Comparison of ENCODE assay signal across 8 cellular contexts in genomic region chr10:132352462-132353308, GRCh38. TPM values are rescaled to one million over a fixed set of nuclear protein-coding genes. Genes with fewer than 3 reads are reported as not detected.
DNase-seq lines count a peak whose midpoint lies in the region; ATAC-seq, FAIRE-seq and TF ChIP-seq lines count a peak whose summit lies in the region.
"Not testable (repeated sequence)": the region's sequence is repeated elsewhere in the genome, so short reads cannot be mapped to it uniquely, and the experiment has no call there.

No MANE protein-coding gene starts in this region.

- not testable (repeated sequence) for TF ChIP-seq POLR2A in A549 (IDR thresholded peaks at IDR 0.05; ENCODE audit: low read length); GM12892 (IDR thresholded peaks at IDR 0.05; ENCODE audit: low read depth, low read length); endothelial cell of umbilical vein (IDR thresholded peaks at IDR 0.05; ENCODE audit: low read depth, low read length); HepG2 (IDR thresholded peaks at IDR 0.05; ENCODE audit: insufficient read depth in 1 of 2, low read depth in 2 of 2, low read length in 2 of 2)

- H3K36me3 ChIP-seq in endothelial cell of umbilical vein (ENCODE audit: control insufficient read depth in 2 of 2, extremely low read depth in 1 of 2, insufficient read depth in 2 of 2, low read length in 2 of 2); HepG2 (replicated peaks in 1 of 2; ENCODE audit: control insufficient read depth in 1 of 2, insufficient read depth in 2 of 2, low read length in 2 of 2): not testable (repeated sequence)

- H4K20me1 ChIP-seq in endothelial cell of umbilical vein (replicated peaks; ENCODE audit: control insufficient read depth, extremely low read depth, insufficient read depth, low read length); HepG2 (ENCODE audit: insufficient read depth, low read length): not testable (repeated sequence)

- TF ChIP-seq CTCF in A549 (IDR thresholded peaks at IDR 0.05) (peak; percentile 69), LNCaP clone FGC (IDR thresholded peaks at IDR 0.05; ENCODE audit: control insufficient read depth, extremely low read depth, insufficient read depth) (peak; percentile 96), endothelial cell of umbilical vein (IDR thresholded peaks at IDR 0.05; ENCODE audit: extremely low read depth in 1 of 2, insufficient read depth in 1 of 2, low read depth in 1 of 2, low read length in 2 of 2) (peak; percentile 65 to 91), HepG2 (CRISPR knock-in tag; IDR thresholded peaks at IDR 0.05) (peak; percentile 90)

- not testable (repeated sequence) for H3K9me3 ChIP-seq in A549; endothelial cell of umbilical vein (replicated peaks; ENCODE audit: control insufficient read depth, insufficient read depth, low read length); HepG2 (ENCODE audit: low read length)

- not testable (repeated sequence) for H3K27ac Mint-ChIP-seq in activated T-helper 17 cell treated with anti-CD3 and anti-CD28 coated beads, Interleukin-2, amount 50 U/mL, for 72 hours

- H3K9me3 Mint-ChIP-seq in activated T-helper 17 cell treated with anti-CD3 and anti-CD28 coated beads, Interleukin-2, amount 50 U/mL, for 72 hours: not testable (repeated sequence)

- in situ Hi-C loops in HepG2 (cut with HindIII; ENCODE audit: extremely low pct_ligation_motif_present, low pct_unique_long_range_greater_than_20kb): not testable (repeated sequence)

- CTCF ChIA-PET in A549 (lab: Yijun Ruan, JAX) (interaction anchor here (0.6 to 5.3 kb wide), 35 partner anchors 9 to 162 kb away, joined by 3 to 49 read pairs (median 4); no protein-coding TSS in a partner anchor), endothelial cell of umbilical vein (lab: Charles Lee) (interaction anchor here (1.1 to 1.8 kb wide), 8 partner anchors 10 to 133 kb away, joined by 3 to 11 read pairs (median 4); partner anchors contain the start of gene STK32C), HepG2 (lab: Yijun Ruan, JAX; ENCODE audit: low intra/inter-chr PET ratio, low total read pairs) (interaction anchor here (3.1 kb wide), 1 partner anchor 130 kb away, joined by 50 read pairs; no protein-coding TSS in a partner anchor)

- H3K27me3 ChIP-seq in endothelial cell of umbilical vein (ENCODE audit: control insufficient read depth in 2 of 2, insufficient read depth in 2 of 2, low read length in 2 of 2); HepG2 (ENCODE audit: control insufficient read depth in 1 of 2, insufficient read depth in 2 of 2, low read length in 2 of 2): not testable (repeated sequence)

- not testable (repeated sequence) for H3K9ac ChIP-seq in endothelial cell of umbilical vein (replicated peaks; ENCODE audit: extremely low read depth, insufficient read depth, low read length); HepG2 (ENCODE audit: insufficient read depth, low read depth, low read length)

- not testable (repeated sequence) for H3K4me1 ChIP-seq in A549; endothelial cell of umbilical vein (ENCODE audit: control insufficient read depth, extremely low read depth, insufficient read depth, low read length); HepG2 (ENCODE audit: insufficient read depth, low read length)

- H3K9me1 ChIP-seq in endothelial cell of umbilical vein (replicated peaks; ENCODE audit: control insufficient read depth, extremely low read depth, insufficient read depth, low read length): not testable (repeated sequence)

- POLR2A ChIA-PET in A549 (lab: Yijun Ruan, JAX): interaction anchor here (0.6 kb wide), 1 partner anchor 21 kb away, joined by 5 read pairs; no protein-coding TSS in a partner anchor
- POLR2A ChIA-PET in endothelial cell of umbilical vein (lab: Charles Lee); HepG2 (lab: Yijun Ruan, JAX): not testable (repeated sequence)

- not testable (repeated sequence) for H2AFZ ChIP-seq in endothelial cell of umbilical vein (ENCODE audit: low read depth, low read length); HepG2 (ENCODE audit: low read length)

- H3K79me2 ChIP-seq in endothelial cell of umbilical vein (ENCODE audit: control insufficient read depth, insufficient read depth, low read length); HepG2 (ENCODE audit: insufficient read depth, low read length): not testable (repeated sequence)

- not testable (repeated sequence) for BruUV-seq in endothelial cell of umbilical vein (replicated peaks; lab: Mats Ljungman, UMichigan); HepG2 (replicated peaks; lab: Mats Ljungman, UMichigan)

- dilution Hi-C loops in endothelial cell of umbilical vein (cut with MboI; ENCODE audit: extremely low pct_ligation_motif_present, low sequenced_read_pairs): not testable (repeated sequence)

- intact Hi-C loops in endothelial cell of umbilical vein (cut with micrococcal nuclease): loop anchor here (1.0 kb wide), 2 partner anchors 22 to 129 kb away; no protein-coding TSS in a partner anchor
- intact Hi-C loops in HepG2 (cut with micrococcal nuclease; ENCODE audit: unreplicated experiment): not testable (repeated sequence)

- not testable (repeated sequence) for H3K27me3 Mint-ChIP-seq in activated T-helper 17 cell treated with anti-CD3 and anti-CD28 coated beads, Interleukin-2, amount 50 U/mL, for 72 hours

- not testable (repeated sequence) for TF ChIP-seq EP300 in A549 (IDR thresholded peaks at IDR 0.05); HepG2 (IDR thresholded peaks at IDR 0.05; ENCODE audit: low read depth in 2 of 2, low read length in 2 of 2); HepG2 (CRISPR knock-in tag; IDR thresholded peaks at IDR 0.05; ENCODE audit: borderline replicate concordance)

- TF ChIP-seq RAD21 in A549 (conservative IDR thresholded peaks at IDR 0.05 in 1 of 2, IDR thresholded peaks at IDR 0.05 in 1 of 2) (peak; percentile 73 to 84), HepG2 (CRISPR knock-in tag; IDR thresholded peaks at IDR 0.05) (peak; percentile 80)

- 33% methylated on average over 25 of the region's 44 CpGs for WGBS in A549 (ENCODE audit: missing lambda C conversion rate)
- 43% methylated on average over 24 of the region's 44 CpGs for whole genome bisulfite sequencing in HepG2 (ENCODE audit: low lambda C conversion rate)

- peak; percentile 90 to 93 for ATAC-seq in A549
- peak; percentile 74 for ATAC-seq in activated T-helper 17 cell treated with anti-CD3 and anti-CD28 coated beads, Interleukin-2, amount 50 U/mL, for 72 hours (replicated peaks)
- ATAC-seq in HepG2: peak; percentile 85

- H3K4me2 ChIP-seq in A549; endothelial cell of umbilical vein (ENCODE audit: insufficient read depth, low read length); HepG2 (ENCODE audit: low read depth, low read length): not testable (repeated sequence)

- H3K4me3 Mint-ChIP-seq in activated T-helper 17 cell treated with anti-CD3 and anti-CD28 coated beads, Interleukin-2, amount 50 U/mL, for 72 hours: not testable (repeated sequence)

- DNase-seq in A549 (ENCODE audit: low read depth in 1 of 2, low spot score in 1 of 2) (peak; percentile 72 to 81), GM12892 (ENCODE audit: insufficient read length) (peak; percentile 87), T follicular helper cell (ENCODE audit: low read depth) (peak; percentile 61), endothelial cell of umbilical vein (ENCODE audit: low read depth, low spot score) (peak; percentile 51)
- DNase-seq in LNCaP clone FGC (ENCODE audit: low read depth); HepG2 (ENCODE audit: low spot score): not testable (repeated sequence)
- peak; percentile 61 to 80 (median 64) for DNase-seq in stimulated activated CD4-positive, alpha-beta T cell treated with anti-CD3 and anti-CD28 coated beads, Interleukin-1b, Interleukin-23, amount 100 ng/mL, for 24 hours (ENCODE audit: low read depth in 4 of 4, low spot score in 1 of 4)

- H3K4me3 ChIP-seq in A549; LNCaP clone FGC (ENCODE audit: low read depth, low read length); endothelial cell of umbilical vein (replicated peaks in 1 of 3; ENCODE audit: insufficient read depth in 1 of 3, low read depth in 1 of 3, low read length in 3 of 3); HepG2 (replicated peaks in 1 of 3; ENCODE audit: insufficient read depth in 1 of 3, low read depth in 2 of 3, low read length in 3 of 3): not testable (repeated sequence)

- not testable (repeated sequence) for H3K36me3 Mint-ChIP-seq in activated T-helper 17 cell treated with anti-CD3 and anti-CD28 coated beads, Interleukin-2, amount 50 U/mL, for 72 hours (ENCODE audit: low read depth)

- not testable (repeated sequence) for H3K27ac ChIP-seq in A549; endothelial cell of umbilical vein (ENCODE audit: insufficient read depth, low read depth, low read length); HepG2 (ENCODE audit: extremely low read length, insufficient read depth, low read length)

- H3K4me1 Mint-ChIP-seq in activated T-helper 17 cell treated with anti-CD3 and anti-CD28 coated beads, Interleukin-2, amount 50 U/mL, for 72 hours: not testable (repeated sequence)

- not testable (repeated sequence) for FAIRE-seq in A549 (lab: Jason Lieb, UNC); GM12892 (lab: Jason Lieb, UNC)
- peak; percentile 73 for FAIRE-seq in endothelial cell of umbilical vein (lab: Jason Lieb, UNC)
- FAIRE-seq in HepG2 (lab: Jason Lieb, UNC): peak; percentile 47

RNA-seq across cellular contexts. Expression of gene LRRC27, which starts 20.7 kb away (rescaled TPM):
- polyA plus RNA-seq in A549 (2011; rRNA removed) (6.9 and 9.0 TPM in 2 replicates), A549 (2017; fragmentation: RNase III; extraction: RNeasy Plus Mini Kit Qiagen cat#74134 plus additional on column Dnase treatment) (6.5 to 8.3 TPM (median 6.9 TPM) in 3 replicates), endothelial cell of umbilical vein (7.6 and 8.3 TPM in 2 replicates), HepG2 (2011; rRNA removed) (4.2 and 4.3 TPM in 2 replicates)
- polyA plus RNA-seq in A549 (2012; cell fraction: cytosol; rRNA removed): 4.3 and 4.8 TPM in 2 replicates
- 8.4 and 12.2 TPM in 2 replicates for polyA plus RNA-seq in A549 (2012; cell fraction: nucleus; rRNA removed)
- polyA minus RNA-seq in A549 (2011; rRNA and poly(A)+ RNA removed): 5.3 and 7.4 TPM in 2 replicates
- 6.3 TPM for polyA plus RNA-seq in GM12892 (2012; ENCODE audit: missing spikeins)
- 1 to 10 TPM; 4.5 to 6.3 TPM for total RNA-seq in activated T-helper 17 cell treated with anti-CD3 and anti-CD28 coated beads, Interleukin-2, amount 50 U/mL, for 72 hours
- total RNA-seq in endothelial cell of umbilical vein (7.8 and 13.6 TPM in 2 replicates), HepG2 (2016; rRNA removed; fragmentation: Illumina TruSeq; extraction: Trizol) (3.9 and 4.6 TPM in 2 replicates)
- 5.3 and 5.8 TPM in 2 replicates for polyA plus RNA-seq in endothelial cell of umbilical vein (2011; cell fraction: cytosol; rRNA removed)
- 34.1 and 43.3 TPM in 2 replicates for polyA plus RNA-seq in endothelial cell of umbilical vein (2011; cell fraction: nucleus; rRNA removed)
- 8.0 and 8.5 TPM in 2 replicates for polyA plus RNA-seq in endothelial cell of umbilical vein (2012)
- polyA minus RNA-seq in endothelial cell of umbilical vein: 6.5 and 7.2 TPM in 2 replicates
- polyA minus RNA-seq in endothelial cell of umbilical vein (2011; cell fraction: cytosol; rRNA and poly(A)+ RNA removed): 3.3 TPM
- 6.8 and 8.8 TPM in 2 replicates for polyA minus RNA-seq in endothelial cell of umbilical vein (2011; cell fraction: nucleus; rRNA and poly(A)+ RNA removed)
- total RNA-seq in HepG2 (2016; cell fraction: cytosol; rRNA removed; fragmentation: Illumina TruSeq; extraction: Trizol; ENCODE audit: low read depth): 2.1 and 2.2 TPM in 2 replicates
- 3.2 and 4.3 TPM in 2 replicates for total RNA-seq in HepG2 (2016; cell fraction: insoluble cytoplasmic fraction; rRNA removed; fragmentation: Illumina TruSeq; extraction: Trizol)
- 2.1 and 2.5 TPM in 2 replicates for total RNA-seq in HepG2 (2016; cell fraction: membrane; rRNA removed; fragmentation: Illumina TruSeq; extraction: Trizol)
- total RNA-seq in HepG2 (2016; cell fraction: nucleus; rRNA removed; fragmentation: Illumina TruSeq; extraction: Trizol): 5.9 and 7.5 TPM in 2 replicates
- polyA plus RNA-seq in HepG2 (2011; cell fraction: cytosol; rRNA removed): 1.8 and 1.9 TPM in 2 replicates
- 14.3 and 14.5 TPM in 2 replicates for polyA plus RNA-seq in HepG2 (2011; cell fraction: nucleus; rRNA removed)
- polyA plus RNA-seq in HepG2 (2012): 3.2 and 3.6 TPM in 2 replicates
- 0.82 and 0.88 TPM in 2 replicates for polyA plus RNA-seq in HepG2 (2016; cell fraction: cytosol; fragmentation: Illumina TruSeq; extraction: Trizol; ENCODE audit: low read depth)
- polyA plus RNA-seq in HepG2 (2016; cell fraction: insoluble cytoplasmic fraction; fragmentation: Illumina TruSeq; extraction: Trizol; ENCODE audit: low read depth): 3.6 and 4.7 TPM in 2 replicates
- polyA plus RNA-seq in HepG2 (2016; cell fraction: membrane; fragmentation: Illumina TruSeq; extraction: Trizol; ENCODE audit: low read depth): 2.6 and 2.7 TPM in 2 replicates
- polyA plus RNA-seq in HepG2 (2016; cell fraction: nucleus; fragmentation: Illumina TruSeq; extraction: Trizol; ENCODE audit: insufficient read depth, low read depth): 11.7 and 14.6 TPM in 2 replicates
- 2.7 and 3.0 TPM in 2 replicates for polyA minus RNA-seq in HepG2 (2011; rRNA and poly(A)+ RNA removed; ENCODE audit: low replicate concordance)
- polyA minus RNA-seq in HepG2 (2011; cell fraction: cytosol; rRNA and poly(A)+ RNA removed): 0.88 and 1.4 TPM in 2 replicates
- 11.1 and 12.3 TPM in 2 replicates for polyA minus RNA-seq in HepG2 (2011; cell fraction: nucleus; rRNA and poly(A)+ RNA removed)

RNA-seq across cellular contexts. Expression of gene PWWP2B, which starts 44.3 kb away (rescaled TPM):
- polyA plus RNA-seq in A549 (2011; rRNA removed) (2.0 and 2.8 TPM in 2 replicates), A549 (2017; fragmentation: RNase III; extraction: RNeasy Plus Mini Kit Qiagen cat#74134 plus additional on column Dnase treatment) (6.6 to 7.3 TPM (median 7.0 TPM) in 3 replicates), endothelial cell of umbilical vein (4.6 and 5.5 TPM in 2 replicates), HepG2 (2011; rRNA removed) (2.3 and 3.7 TPM in 2 replicates)
- 5.0 and 8.0 TPM in 2 replicates for polyA plus RNA-seq in A549 (2012; cell fraction: cytosol; rRNA removed)
- polyA plus RNA-seq in A549 (2012; cell fraction: nucleus; rRNA removed): 8.3 and 12.2 TPM in 2 replicates
- 2.1 and 2.5 TPM in 2 replicates for polyA minus RNA-seq in A549 (2011; rRNA and poly(A)+ RNA removed)
- not detected for polyA plus RNA-seq in GM12892 (2012; ENCODE audit: missing spikeins)
- 1 to 10 TPM; 1.5 to 3.1 TPM for total RNA-seq in activated T-helper 17 cell treated with anti-CD3 and anti-CD28 coated beads, Interleukin-2, amount 50 U/mL, for 72 hours
- total RNA-seq in endothelial cell of umbilical vein (10.5 and 11.8 TPM in 2 replicates), HepG2 (2016; rRNA removed; fragmentation: Illumina TruSeq; extraction: Trizol) (3.5 and 4.7 TPM in 2 replicates)
- 2.2 and 3.1 TPM in 2 replicates for polyA plus RNA-seq in endothelial cell of umbilical vein (2011; cell fraction: cytosol; rRNA removed)
- polyA plus RNA-seq in endothelial cell of umbilical vein (2011; cell fraction: nucleus; rRNA removed): 2.7 and 3.2 TPM in 2 replicates
- polyA plus RNA-seq in endothelial cell of umbilical vein (2012): 5.3 and 8.8 TPM in 2 replicates
- 2.3 and 2.8 TPM in 2 replicates for polyA minus RNA-seq in endothelial cell of umbilical vein
- polyA minus RNA-seq in endothelial cell of umbilical vein (2011; cell fraction: cytosol; rRNA and poly(A)+ RNA removed): 11.3 TPM
- 2.1 and 3.1 TPM in 2 replicates for polyA minus RNA-seq in endothelial cell of umbilical vein (2011; cell fraction: nucleus; rRNA and poly(A)+ RNA removed)
- 1.3 and 1.8 TPM in 2 replicates for total RNA-seq in HepG2 (2016; cell fraction: cytosol; rRNA removed; fragmentation: Illumina TruSeq; extraction: Trizol; ENCODE audit: low read depth)
- total RNA-seq in HepG2 (2016; cell fraction: insoluble cytoplasmic fraction; rRNA removed; fragmentation: Illumina TruSeq; extraction: Trizol): 3.2 and 5.1 TPM in 2 replicates
- 3.2 and 3.7 TPM in 2 replicates for total RNA-seq in HepG2 (2016; cell fraction: membrane; rRNA removed; fragmentation: Illumina TruSeq; extraction: Trizol)
- total RNA-seq in HepG2 (2016; cell fraction: nucleus; rRNA removed; fragmentation: Illumina TruSeq; extraction: Trizol): 2.9 and 3.1 TPM in 2 replicates
- polyA plus RNA-seq in HepG2 (2011; cell fraction: cytosol; rRNA removed): 3.1 and 4.4 TPM in 2 replicates
- polyA plus RNA-seq in HepG2 (2011; cell fraction: nucleus; rRNA removed): 12.7 and 14.5 TPM in 2 replicates
- 2.3 and 4.1 TPM in 2 replicates for polyA plus RNA-seq in HepG2 (2012)
- 1.2 and 1.3 TPM in 2 replicates for polyA plus RNA-seq in HepG2 (2016; cell fraction: cytosol; fragmentation: Illumina TruSeq; extraction: Trizol; ENCODE audit: low read depth)
- 2.8 and 3.2 TPM in 2 replicates for polyA plus RNA-seq in HepG2 (2016; cell fraction: insoluble cytoplasmic fraction; fragmentation: Illumina TruSeq; extraction: Trizol; ENCODE audit: low read depth)
- 2.2 and 2.3 TPM in 2 replicates for polyA plus RNA-seq in HepG2 (2016; cell fraction: membrane; fragmentation: Illumina TruSeq; extraction: Trizol; ENCODE audit: low read depth)
- polyA plus RNA-seq in HepG2 (2016; cell fraction: nucleus; fragmentation: Illumina TruSeq; extraction: Trizol; ENCODE audit: insufficient read depth, low read depth): 5.4 and 5.6 TPM in 2 replicates
- 3.9 and 6.3 TPM in 2 replicates for polyA minus RNA-seq in HepG2 (2011; rRNA and poly(A)+ RNA removed; ENCODE audit: low replicate concordance)
- polyA minus RNA-seq in HepG2 (2011; cell fraction: cytosol; rRNA and poly(A)+ RNA removed): 4.8 and 5.9 TPM in 2 replicates
- polyA minus RNA-seq in HepG2 (2011; cell fraction: nucleus; rRNA and poly(A)+ RNA removed): 2.7 and 3.5 TPM in 2 replicates

RNA-seq across cellular contexts. Expression of gene STK32C, which starts 44.9 kb away (rescaled TPM):
- 23.5 and 29.9 TPM in 2 replicates for polyA plus RNA-seq in A549 (2011; rRNA removed)
- polyA plus RNA-seq in A549 (2012; cell fraction: cytosol; rRNA removed): 51.5 and 53.2 TPM in 2 replicates
- 52.9 and 56.5 TPM in 2 replicates for polyA plus RNA-seq in A549 (2012; cell fraction: nucleus; rRNA removed)
- 41.5 to 47.9 TPM (median 43.6 TPM) in 3 replicates for polyA plus RNA-seq in A549 (2017; fragmentation: RNase III; extraction: RNeasy Plus Mini Kit Qiagen cat#74134 plus additional on column Dnase treatment)
- polyA minus RNA-seq in A549 (2011; rRNA and poly(A)+ RNA removed): 20.3 and 22.3 TPM in 2 replicates
- 4.3 TPM for polyA plus RNA-seq in GM12892 (2012; ENCODE audit: missing spikeins)
- 10 to 100 TPM; 12.6 to 20.6 TPM for total RNA-seq in activated T-helper 17 cell treated with anti-CD3 and anti-CD28 coated beads, Interleukin-2, amount 50 U/mL, for 72 hours
- total RNA-seq in endothelial cell of umbilical vein: 9.5 and 14.1 TPM in 2 replicates
- 4.4 and 5.4 TPM in 2 replicates for polyA plus RNA-seq in endothelial cell of umbilical vein
- polyA plus RNA-seq in endothelial cell of umbilical vein (2011; cell fraction: cytosol; rRNA removed): 7.6 and 7.8 TPM in 2 replicates
- 4.3 and 4.5 TPM in 2 replicates for polyA plus RNA-seq in endothelial cell of umbilical vein (2011; cell fraction: nucleus; rRNA removed)
- 9.2 and 17.9 TPM in 2 replicates for polyA plus RNA-seq in endothelial cell of umbilical vein (2012)
- 3.7 and 4.2 TPM in 2 replicates for polyA minus RNA-seq in endothelial cell of umbilical vein
- polyA minus RNA-seq in endothelial cell of umbilical vein (2011; cell fraction: cytosol; rRNA and poly(A)+ RNA removed): 21.6 TPM
- polyA minus RNA-seq in endothelial cell of umbilical vein (2011; cell fraction: nucleus; rRNA and poly(A)+ RNA removed): 0.67 and 1.1 TPM in 2 replicates
- total RNA-seq in HepG2 (2016; rRNA removed; fragmentation: Illumina TruSeq; extraction: Trizol): 18.9 and 19.4 TPM in 2 replicates
- total RNA-seq in HepG2 (2016; cell fraction: cytosol; rRNA removed; fragmentation: Illumina TruSeq; extraction: Trizol; ENCODE audit: low read depth): 6.4 and 9.0 TPM in 2 replicates
- 18.5 and 19.3 TPM in 2 replicates for total RNA-seq in HepG2 (2016; cell fraction: insoluble cytoplasmic fraction; rRNA removed; fragmentation: Illumina TruSeq; extraction: Trizol)
- 13.9 and 14.9 TPM in 2 replicates for total RNA-seq in HepG2 (2016; cell fraction: membrane; rRNA removed; fragmentation: Illumina TruSeq; extraction: Trizol)
- total RNA-seq in HepG2 (2016; cell fraction: nucleus; rRNA removed; fragmentation: Illumina TruSeq; extraction: Trizol): 8.4 and 10.8 TPM in 2 replicates
- polyA plus RNA-seq in HepG2 (2011; rRNA removed): 9.9 and 10.9 TPM in 2 replicates
- 7.4 and 11.6 TPM in 2 replicates for polyA plus RNA-seq in HepG2 (2011; cell fraction: cytosol; rRNA removed)
- 13.7 and 17.7 TPM in 2 replicates for polyA plus RNA-seq in HepG2 (2011; cell fraction: nucleus; rRNA removed)
- polyA plus RNA-seq in HepG2 (2012): 12.0 and 12.5 TPM in 2 replicates
- 9.3 and 10.8 TPM in 2 replicates for polyA plus RNA-seq in HepG2 (2016; cell fraction: cytosol; fragmentation: Illumina TruSeq; extraction: Trizol; ENCODE audit: low read depth)
- polyA plus RNA-seq in HepG2 (2016; cell fraction: insoluble cytoplasmic fraction; fragmentation: Illumina TruSeq; extraction: Trizol; ENCODE audit: low read depth): 19.9 and 20.6 TPM in 2 replicates
- polyA plus RNA-seq in HepG2 (2016; cell fraction: membrane; fragmentation: Illumina TruSeq; extraction: Trizol; ENCODE audit: low read depth): 11.2 and 12.1 TPM in 2 replicates
- 19.7 and 20.0 TPM in 2 replicates for polyA plus RNA-seq in HepG2 (2016; cell fraction: nucleus; fragmentation: Illumina TruSeq; extraction: Trizol; ENCODE audit: insufficient read depth, low read depth)
- 10.2 and 30.6 TPM in 2 replicates for polyA minus RNA-seq in HepG2 (2011; rRNA and poly(A)+ RNA removed; ENCODE audit: low replicate concordance)
- 4.4 and 5.4 TPM in 2 replicates for polyA minus RNA-seq in HepG2 (2011; cell fraction: cytosol; rRNA and poly(A)+ RNA removed)
- polyA minus RNA-seq in HepG2 (2011; cell fraction: nucleus; rRNA and poly(A)+ RNA removed): 6.1 and 7.1 TPM in 2 replicates
